ENCODE assay signal across 20 cellular contexts in genomic region chr1:112099979-112100378, GRCh38.
DNase-seq lines count a peak whose midpoint lies in the region; ATAC-seq, FAIRE-seq and TF ChIP-seq lines count a peak whose summit lies in the region.
"Had no signal": no experiment of that assay in that cellular context is flagged by ENCODE, and none has a peak within 500 bp of the region (broad histone marks: within the 10 kb centered on the region; RNA-seq: fewer than 3 reads in every experiment).

No MANE protein-coding gene starts in this region.

- intact Hi-C loops in IMR-90 (cut with micrococcal nuclease): no loop called here
- intact Hi-C loops in esophagus muscularis mucosa (cut with DNase I): no loop called here

- no peak overlapping the region for H3K4ac ChIP-seq in IMR-90 (ENCODE audit: low read depth, low read length)

- H2BK120ac ChIP-seq in IMR-90 (ENCODE audit: low read depth, low read length): no peak overlapping the region

- no peaks in the 10 kb centered on the region for H3K9me1 ChIP-seq in IMR-90 (ENCODE audit: insufficient read depth, low read length)

- ATAC-seq in A549: no peak
- no peak for ATAC-seq in IMR-90 (ENCODE audit: low read depth)
- no peak for ATAC-seq in HG03442 (IDR thresholded peaks at IDR 0.05; ENCODE audit: unreplicated experiment)
- ATAC-seq: CD8-positive, alpha-beta T cell had no signal

- CTCF ChIA-PET in A549 (lab: Yijun Ruan, JAX): interaction anchor here (0.9 kb wide), 1 partner anchor 22 kb away, joined by 3 read pairs; no protein-coding TSS in a partner anchor
- CTCF ChIA-PET in IMR-90 (lab: Yijun Ruan, JAX): no interaction called here

- H3K9ac ChIP-seq in IMR-90 (ENCODE audit: low read depth, low read length): no peak overlapping the region
- H3K9ac ChIP-seq: BLaER1 treated with 17β-estradiol and CSF1 and Interleukin-3, amounts not matched to agents 10 nM and 100 nM had no signal

- in situ Hi-C loops in IMR-90 (cut with MboI; ENCODE audit: low sequenced_read_pairs): no loop called here

- no peak overlapping the region for H2BK20ac ChIP-seq in IMR-90 (ENCODE audit: low read depth, low read length)

- no peak overlapping the region for H4K91ac ChIP-seq in IMR-90 (ENCODE audit: insufficient read depth, low read depth, low read length)

- H3K14ac ChIP-seq in IMR-90 (replicated peaks; ENCODE audit: low read depth, low read length): no peak overlapping the region

- TF ChIP-seq POLR2A in A549 (IDR thresholded peaks at IDR 0.05; ENCODE audit: low read length): no peak
- no peak for TF ChIP-seq POLR2A in IMR-90 (IDR thresholded peaks at IDR 0.05; ENCODE audit: low read depth, low read length)
- TF ChIP-seq POLR2A in esophagus muscularis mucosa (IDR thresholded peaks at IDR 0.05; ENCODE audit: low read depth): no peak

- H2BK5ac ChIP-seq in IMR-90 (ENCODE audit: low read depth, low read length, poor library complexity, severe bottlenecking): no peak overlapping the region

- H3K56ac ChIP-seq in IMR-90 (ENCODE audit: extremely low read depth, insufficient read depth, low read length): no peak overlapping the region

- H3K18ac ChIP-seq in IMR-90 (ENCODE audit: low read depth, low read length): no peak overlapping the region

- no peak overlapping the region for H2AFZ ChIP-seq in IMR-90 (replicated peaks; ENCODE audit: low read length, poor library complexity)

- FAIRE-seq in A549 (lab: Jason Lieb, UNC): no peak
- FAIRE-seq: A204.1, D721Med, G401.6, GM12891, GM19239 had no signal

- H3K36me3 ChIP-seq in IMR-90 (ENCODE audit: control insufficient read depth, insufficient read depth, low read length): no peaks in the 10 kb centered on the region
- H3K36me3 ChIP-seq in esophagus muscularis mucosa: no peaks in the 10 kb centered on the region
- H3K36me3 ChIP-seq: BLaER1 treated with 17β-estradiol and CSF1 and Interleukin-3, amounts not matched to agents 10 nM and 100 nM had no signal

- H2AK5ac ChIP-seq in IMR-90 (ENCODE audit: low read depth, low read length): no peak overlapping the region

- dilution Hi-C loops in IMR-90 (cut with HindIII; ENCODE audit: low sequenced_read_pairs, unreplicated experiment): no loop called here

- 24% methylated on average over 2 of the region's 2 CpGs for WGBS in A549 (ENCODE audit: missing lambda C conversion rate)
- WGBS in IMR-90 (ENCODE audit: extremely low coverage in 2 of 2, insufficient read length in 1 of 2), 2 experiments: no CpG with 5 or more reads among the region's 2 CpGs
- 73% methylated on average over 2 of the region's 2 CpGs for WGBS in esophagus muscularis mucosa

- no TSS peak for BruUV-seq in IMR-90 (replicated peaks; lab: Mats Ljungman, UMichigan)

- no peaks in the 10 kb centered on the region for H4K20me1 ChIP-seq in IMR-90 (ENCODE audit: insufficient read depth, low read length)
- H4K20me1 ChIP-seq: BLaER1 treated with 17β-estradiol and CSF1 and Interleukin-3, amounts not matched to agents 10 nM and 100 nM had no signal

- no peaks in the 10 kb centered on the region for H3K9me3 ChIP-seq in A549
- no peaks in the 10 kb centered on the region for H3K9me3 ChIP-seq in IMR-90 (ENCODE audit: control insufficient read depth, insufficient read depth, low read length)
- no peaks in the 10 kb centered on the region for H3K9me3 ChIP-seq in esophagus muscularis mucosa
- H3K9me3 ChIP-seq: Caco-2 had no signal

- H2AK9ac ChIP-seq in IMR-90 (replicated peaks; ENCODE audit: low read depth, low read length, poor library complexity): no peak overlapping the region

- TF ChIP-seq CTCF in A549 (IDR thresholded peaks at IDR 0.05): no peak
- no peak for TF ChIP-seq CTCF in IMR-90 (conservative IDR thresholded peaks at IDR 0.05; ENCODE audit: low read depth, low read length)
- TF ChIP-seq CTCF in esophagus muscularis mucosa (IDR thresholded peaks at IDR 0.05): no peak

- no peaks in the 10 kb centered on the region for H3K79me1 ChIP-seq in IMR-90 (ENCODE audit: low read depth in 1 of 2, low read length in 2 of 2)

- H3K27me3 ChIP-seq in IMR-90 (ENCODE audit: control insufficient read depth, insufficient read depth, low read length) (no peaks in the 10 kb centered on the region), esophagus muscularis mucosa (no peaks in the 10 kb centered on the region)
- H3K27me3 ChIP-seq: BLaER1 treated with 17β-estradiol and CSF1 and Interleukin-3, amounts not matched to agents 10 nM and 100 nM had no signal

- H3K23ac ChIP-seq in IMR-90 (ENCODE audit: low read depth, low read length): no peak overlapping the region

- no peak for TF ChIP-seq RAD21 in A549 (conservative IDR thresholded peaks at IDR 0.05 in 1 of 2, IDR thresholded peaks at IDR 0.05 in 1 of 2)
- no peak for TF ChIP-seq RAD21 in IMR-90 (IDR thresholded peaks at IDR 0.05; ENCODE audit: low read length)

- POLR2A ChIA-PET in A549 (lab: Yijun Ruan, JAX): no interaction called here
- POLR2A ChIA-PET in IMR-90 (lab: Charles Lee; ENCODE audit: unreplicated experiment): no interaction called here

- DNase-seq in A549 (ENCODE audit: low read depth in 1 of 2, low spot score in 1 of 2) (no peak), IMR-90 (no peak), esophagus muscularis mucosa (ENCODE audit: extremely low spot score) (peak; percentile 85), NOMO-1 treated with DMSO at 0.1 percent for 48 hours (lab: John Stamatoyannopoulos, UW; ENCODE audit: unreplicated experiment) (no peak)
- DNase-seq: 8988T; AML-193; Caco-2; Calu3; CD4-positive, alpha-beta T cell; CD8-positive, alpha-beta T cell; DMS79 treated with DMSO at 0.1 percent for 48 hours; GF-D8 had no signal

- H3K4me1 ChIP-seq in A549 (no peaks in the 10 kb centered on the region), IMR-90 (ENCODE audit: control insufficient read depth, insufficient read depth, low read length) (no peaks in the 10 kb centered on the region), esophagus muscularis mucosa (no peaks in the 10 kb centered on the region)
- H3K4me1 ChIP-seq: BLaER1 treated with 17β-estradiol and CSF1 and Interleukin-3, amounts not matched to agents 10 nM and 100 nM; Caco-2 had no signal

- no peak overlapping the region for H2BK15ac ChIP-seq in IMR-90 (ENCODE audit: low read depth, low read length)

- H4K5ac ChIP-seq in IMR-90 (ENCODE audit: low read depth, low read length): no peak overlapping the region

- H3K4me3 ChIP-seq in A549 (no peak overlapping the region), IMR-90 (ENCODE audit: insufficient read depth, low read depth, low read length) (no peak overlapping the region), esophagus muscularis mucosa (no peak overlapping the region)
- H3K4me3 ChIP-seq: BLaER1 treated with 17β-estradiol and CSF1 and Interleukin-3, amounts not matched to agents 10 nM and 100 nM had no signal

- H3K27ac ChIP-seq in A549 (no peak overlapping the region), IMR-90 (ENCODE audit: insufficient read depth, low read length) (no peak overlapping the region), esophagus muscularis mucosa (replicated peaks in 1 of 4) (no peak overlapping the region)
- H3K27ac ChIP-seq: BLaER1 treated with 17β-estradiol and CSF1 and Interleukin-3, amounts not matched to agents 10 nM and 100 nM; C4-2B had no signal

- H4K8ac ChIP-seq in IMR-90 (ENCODE audit: low read depth in 2 of 2, low read length in 2 of 2): no peak overlapping the region

- H3K4me2 ChIP-seq in A549 (no peak overlapping the region), IMR-90 (ENCODE audit: low read depth, low read length) (no peak overlapping the region)
- H3K4me2 ChIP-seq: BLaER1 treated with 17β-estradiol and CSF1 and Interleukin-3, amounts not matched to agents 10 nM and 100 nM had no signal

- TF ChIP-seq EP300 in A549 (IDR thresholded peaks at IDR 0.05) (no peak), esophagus muscularis mucosa (IDR thresholded peaks at IDR 0.05) (no peak)

TF ChIP-seq in A549, 52 proteins besides CTCF, POLR2A, EP300 and RAD21:
- TF ChIP-seq HDAC2 (IDR thresholded peaks at IDR 0.05) (no peak), MAFK (IDR thresholded peaks at IDR 0.05; ENCODE audit: partially characterized antibody) (peak; percentile 52), NFE2L2 (conservative IDR thresholded peaks at IDR 0.05; ENCODE audit: low read length) (peak; percentile 37; the same call in 1 of the 2 replicates), EHF (CRISPR knock-in tag; IDR thresholded peaks at IDR 0.05) (no peak)

TF ChIP-seq in IMR-90, 13 proteins besides CTCF, POLR2A, EP300 and RAD21:
- TF ChIP-seq CEBPB (IDR thresholded peaks at IDR 0.05; ENCODE audit: low read depth, low read length) (no peak), MAFK (IDR thresholded peaks at IDR 0.05; ENCODE audit: low read depth, low read length) (0 out of 2 replicates have a peak, but pooled peaks have one; percentile 30), NFE2L2 (IDR thresholded peaks at IDR 0.05; ENCODE audit: low read depth, low read length) (peak; percentile 76)
